In genomic region chr22:30932661-30933060, GRCh38 we compare ENCODE assay signal across 23 cellular contexts.
"Had no signal": no experiment of that assay in that cellular context is flagged by ENCODE, and none has a peak within 500 bp of the region (broad histone marks: within the 10 kb centered on the region; RNA-seq: fewer than 3 reads in every experiment).

No MANE protein-coding gene starts in this region.

- H3K4me3 Mint-ChIP-seq: activated naive CD8-positive, alpha-beta T cell treated with anti-CD3 and anti-CD28 coated beads, Interleukin-2, amount 50 U/mL, for 24 hours; activated T-helper 1 cell treated with anti-CD3 and anti-CD28 coated beads, Interleukin-12 subunit alpha, Interleukin-12 subunit beta, Interleukin-2, Interleukin-4 antibody, amounts not matched to agents 30 ng/mL and 10 ng/mL and 1 ng/mL, durations not matched to agents 14 hours and 24 hours and 36 hours; immature natural killer cell; mesothelial cell of epicardium; nephron; stimulated activated memory B cell treated with anti-CD40 and anti-IgM and Interleukin-4, amounts not matched to agents 10 μg/mL and 1 μg/mL and 100 μg/mL, for 72 hours had no signal

- H3K27ac ChIP-seq: esophagus muscularis mucosa, hepatocyte, left ventricle myocardium inferior, parathyroid adenoma, right lobe of liver, SK-N-MC, skin epidermis, stomach, suprapubic skin, tibial nerve, VCaP had no signal

- H3K27me3 Mint-ChIP-seq: activated naive CD8-positive, alpha-beta T cell treated with anti-CD3 and anti-CD28 coated beads, Interleukin-2, amount 50 U/mL, for 24 hours; stimulated activated memory B cell treated with anti-CD40 and anti-IgM and Interleukin-4, amounts not matched to agents 10 μg/mL and 1 μg/mL and 100 μg/mL, for 72 hours had no signal

- H3K9me3 Mint-ChIP-seq: activated naive CD8-positive, alpha-beta T cell treated with anti-CD3 and anti-CD28 coated beads, Interleukin-2, amount 50 U/mL, for 24 hours; activated T-helper 1 cell treated with anti-CD3 and anti-CD28 coated beads, Interleukin-12 subunit alpha, Interleukin-12 subunit beta, Interleukin-2, Interleukin-4 antibody, amounts not matched to agents 30 ng/mL and 10 ng/mL and 1 ng/mL, durations not matched to agents 14 hours and 24 hours and 36 hours; immature natural killer cell; mesothelial cell of epicardium; nephron; stimulated activated memory B cell treated with anti-CD40 and anti-IgM and Interleukin-4, amounts not matched to agents 10 μg/mL and 1 μg/mL and 100 μg/mL, for 72 hours had no signal

- ATAC-seq: activated CD4-positive, CD25-positive, alpha-beta regulatory T cell treated with anti-CD3 and anti-CD28 coated beads, Interleukin-2, amount 50 U/mL, for 24 hours; activated naive CD8-positive, alpha-beta T cell treated with anti-CD3 and anti-CD28 coated beads, Interleukin-2, amount 50 U/mL, for 24 hours; right lobe of liver; stimulated activated memory B cell treated with anti-CD40 and anti-IgM and Interleukin-4, amounts not matched to agents 10 μg/mL and 1 μg/mL and 100 μg/mL, for 72 hours had no signal

- H3K4me3 ChIP-seq: esophagus muscularis mucosa, hepatocyte, left ventricle myocardium inferior, right lobe of liver, SK-N-MC, skin epidermis, stomach, suprapubic skin, tibial nerve had no signal

- H3K27ac Mint-ChIP-seq: activated T-helper 1 cell treated with anti-CD3 and anti-CD28 coated beads, Interleukin-12 subunit alpha, Interleukin-12 subunit beta, Interleukin-2, Interleukin-4 antibody, amounts not matched to agents 30 ng/mL and 10 ng/mL and 1 ng/mL, durations not matched to agents 14 hours and 24 hours and 36 hours; mesothelial cell of epicardium; nephron; stimulated activated memory B cell treated with anti-CD40 and anti-IgM and Interleukin-4, amounts not matched to agents 10 μg/mL and 1 μg/mL and 100 μg/mL, for 72 hours had no signal

- DNase-seq: activated CD4-positive, alpha-beta T cell treated with anti-CD3 and anti-CD28 coated beads, Interleukin-2, amount 50 U/mL, for 1 hour; activated gamma-delta T cell treated with Interleukin-2 at 50 U/mL for 16 hours; activated naive CD8-positive, alpha-beta T cell treated with anti-CD3 and anti-CD28 coated beads, Interleukin-2, amount 50 U/mL, for 24 hours; effector CD8-positive, alpha-beta T cell; glutamatergic neuron; immature natural killer cell; left ventricle myocardium inferior; right lobe of liver; stimulated activated CD4-positive, alpha-beta T cell treated with anti-CD3 and anti-CD28 coated beads, Interleukin-1b, Interleukin-23, amount 100 ng/mL, for 48 hours; stomach had no signal

- H3K27me3 ChIP-seq: esophagus muscularis mucosa, hepatocyte, right lobe of liver, stomach, suprapubic skin, tibial nerve had no signal

- H3K4me1 ChIP-seq: parathyroid adenoma, right lobe of liver, suprapubic skin, tibial nerve had no signal

- H3K4me1 Mint-ChIP-seq: immature natural killer cell; mesothelial cell of epicardium; stimulated activated memory B cell treated with anti-CD40 and anti-IgM and Interleukin-4, amounts not matched to agents 10 μg/mL and 1 μg/mL and 100 μg/mL, for 72 hours had no signal

- H3K9me3 ChIP-seq: esophagus muscularis mucosa, left ventricle myocardium inferior, right lobe of liver, stomach, suprapubic skin, tibial nerve had no signal
